In genomic region chr19:48999481-49000325, GRCh38 we compare ENCODE assay signal across 1 cellular context.
A peak's percentile ranks its signal among the peaks of the same experiment; 100 is the strongest.
TF ChIP-seq lines count a peak whose summit lies in the region.

No MANE protein-coding gene starts in this region.

TF ChIP-seq in K562, 482 proteins besides CTCF, POLR2A, EP300 and RAD21 (continued from another document and continues in another):
- TF ChIP-seq AFF1 (IDR thresholded peaks at IDR 0.05; ENCODE audit: low read depth in 1 of 2, partially characterized antibody in 2 of 2) = no peak
- TF ChIP-seq ATF7 (IDR thresholded peaks at IDR 0.05) = no peak
- TF ChIP-seq KAT8 (IDR thresholded peaks at IDR 0.05; ENCODE audit: low read depth) = no peak
- peak; percentile 97 for TF ChIP-seq ZNF24 (IDR thresholded peaks at IDR 0.05)
- TF ChIP-seq L3MBTL2 (IDR thresholded peaks at IDR 0.05) = no peak
- TF ChIP-seq HDAC3 (IDR thresholded peaks at IDR 0.05; ENCODE audit: borderline replicate concordance, partially characterized antibody) = no peak
- 0 out of 4 replicates have a peak, but pooled peaks of 1 of the 2 experiments have one; percentile 41 for TF ChIP-seq TEAD1 (CRISPR knock-in tag; IDR thresholded peaks at IDR 0.05)
- TF ChIP-seq ZNF280B (CRISPR knock-in tag; IDR thresholded peaks at IDR 0.05) = no peak
- TF ChIP-seq KAT7 (CRISPR knock-in tag; IDR thresholded peaks at IDR 0.05; ENCODE audit: borderline replicate concordance) = no peak
- no peak for TF ChIP-seq CBFA2T2 (conservative IDR thresholded peaks at IDR 0.05)
- no peak for TF ChIP-seq MYBL2 (IDR thresholded peaks at IDR 0.05; ENCODE audit: low read depth)
- no peak for TF ChIP-seq MYBL2 (CRISPR knock-in tag; IDR thresholded peaks at IDR 0.05; ENCODE audit: borderline replicate concordance)
- no peak for TF ChIP-seq ZNF589 (CRISPR knock-in tag; IDR thresholded peaks at IDR 0.05; ENCODE audit: low read depth)
- TF ChIP-seq THRA (IDR thresholded peaks at IDR 0.05) = no peak
- TF ChIP-seq GATAD2A (IDR thresholded peaks at IDR 0.05) = no peak
- TF ChIP-seq RCOR1 (IDR thresholded peaks at IDR 0.05; ENCODE audit: borderline replicate concordance in 1 of 2, low read depth in 2 of 2, low read length in 2 of 2) = peak; percentile 46 to 71; a peak in 2 of 4 replicates
- TF ChIP-seq YY1 (IDR thresholded peaks at IDR 0.05; ENCODE audit: borderline replicate concordance in 1 of 3, control insufficient read depth in 1 of 3, extremely low read depth in 1 of 3, insufficient read depth in 3 of 3, insufficient read length in 1 of 3, insufficient replicate concordance in 2 of 3, low read depth in 1 of 3, low read length in 2 of 3) = no peak
- TF ChIP-seq KDM1A (IDR thresholded peaks at IDR 0.05) = peak in 1 of 2 experiments; percentile 60; a peak in 2 of 4 replicates
- no peak for TF ChIP-seq SIN3B (IDR thresholded peaks at IDR 0.05; ENCODE audit: low read depth)
- no peak for TF ChIP-seq E2F6 (IDR thresholded peaks at IDR 0.05; ENCODE audit: borderline replicate concordance in 1 of 2, extremely low read depth in 1 of 2, insufficient read depth in 1 of 2, insufficient read length in 1 of 2, low read depth in 1 of 2, low read length in 1 of 2, poor library complexity in 1 of 2, severe bottlenecking in 1 of 2)
- TF ChIP-seq GATA2 (CRISPR knock-in tag; IDR thresholded peaks at IDR 0.05) = no peak
- TF ChIP-seq NCOR1 (IDR thresholded peaks at IDR 0.05) = no peak
- no peak for TF ChIP-seq BRD9 (IDR thresholded peaks at IDR 0.05; ENCODE audit: low read depth, partially characterized antibody)
- TF ChIP-seq GABPB1 (CRISPR knock-in tag; IDR thresholded peaks at IDR 0.05) = peak; percentile 64; the same call in 1 of the 2 replicates
- no peak for TF ChIP-seq RFX1 (IDR thresholded peaks at IDR 0.05)
- no peak for TF ChIP-seq ARHGAP35 (IDR thresholded peaks at IDR 0.05; ENCODE audit: partially characterized antibody)
- TF ChIP-seq MAX (CRISPR knock-in tag; IDR thresholded peaks at IDR 0.05) = 0 out of 2 replicates have a peak, but pooled peaks have one; percentile 16
- no peak for TF ChIP-seq MYC (IDR thresholded peaks at IDR 0.05; ENCODE audit: low read depth, low read length)
- TF ChIP-seq MYC (CRISPR knock-in tag; IDR thresholded peaks at IDR 0.05; ENCODE audit: borderline replicate concordance, low read depth) = no peak
- no peak for TF ChIP-seq E2F1 (CRISPR knock-in tag; IDR thresholded peaks at IDR 0.05)
- no peak for TF ChIP-seq FOS (IDR thresholded peaks at IDR 0.05; ENCODE audit: extremely low read depth, insufficient read length)
- no peak for TF ChIP-seq ZNF79 (CRISPR knock-in tag; IDR thresholded peaks at IDR 0.05; ENCODE audit: low read depth)
- TF ChIP-seq ZNF644 (tag; IDR thresholded peaks at IDR 0.05; ENCODE audit: low read depth) = no peak
- TF ChIP-seq MITF (IDR thresholded peaks at IDR 0.05) = no peak
- peak; percentile 53 for TF ChIP-seq ELF1 (tag; IDR thresholded peaks at IDR 0.05)
- TF ChIP-seq IRF1 (CRISPR knock-in tag; IDR thresholded peaks at IDR 0.05; ENCODE audit: borderline replicate concordance) = no peak
- TF ChIP-seq SNAPC5 (CRISPR knock-in tag; IDR thresholded peaks at IDR 0.05) = no peak
- TF ChIP-seq KLF16 (IDR thresholded peaks at IDR 0.05) = no peak
- TF ChIP-seq STAT5B (CRISPR knock-in tag; IDR thresholded peaks at IDR 0.05) = no peak
- no peak for TF ChIP-seq MEF2A (IDR thresholded peaks at IDR 0.05; ENCODE audit: control insufficient read depth, low read depth, low read length)
- TF ChIP-seq SP1 (CRISPR knock-in tag; IDR thresholded peaks at IDR 0.05) = peak; percentile 41; the same call in 1 of the 2 replicates
- no peak for TF ChIP-seq NFIX (CRISPR knock-in tag; IDR thresholded peaks at IDR 0.05; ENCODE audit: low read depth)
- no peak for TF ChIP-seq ZBTB8A (IDR thresholded peaks at IDR 0.05; ENCODE audit: partially characterized antibody)
- TF ChIP-seq CREM (IDR thresholded peaks at IDR 0.05; ENCODE audit: low read depth) = 0 out of 2 replicates have a peak, but pooled peaks have one; percentile 12
- TF ChIP-seq HBP1 (CRISPR knock-in tag; IDR thresholded peaks at IDR 0.05) = no peak
- TF ChIP-seq ZNF707 (CRISPR knock-in tag; conservative IDR thresholded peaks at IDR 0.05) = no peak
- no peak for TF ChIP-seq ZNF41 (CRISPR knock-in tag; conservative IDR thresholded peaks at IDR 0.05)
- TF ChIP-seq CLOCK (CRISPR knock-in tag; IDR thresholded peaks at IDR 0.05; ENCODE audit: borderline replicate concordance) = no peak
- no peak for TF ChIP-seq ZNF668 (CRISPR knock-in tag; IDR thresholded peaks at IDR 0.05)
- TF ChIP-seq ZFP91 (CRISPR knock-in tag; IDR thresholded peaks at IDR 0.05) = no peak
